27 cellular contexts compared by ENCODE assay signal in genomic region chr9:71271602-71272001, GRCh38.
"Had no signal": no experiment of that assay in that cellular context is flagged by ENCODE, and none has a peak within 500 bp of the region (broad histone marks: within the 10 kb centered on the region; RNA-seq: fewer than 3 reads in every experiment).

No MANE protein-coding gene starts in this region.

- H3K4me1 ChIP-seq: right lobe of liver, testis, transverse colon had no signal

- H3K4me3 ChIP-seq: right lobe of liver, testis, transverse colon had no signal

- H3K27me3 ChIP-seq: brain microvascular endothelial cell, right lobe of liver, testis, transverse colon had no signal

- ATAC-seq: esophagus mucosa; left cardiac atrium; naive thymus-derived CD8-positive, alpha-beta T cell; stimulated activated naive CD8-positive, alpha-beta T cell treated with anti-CD3 and anti-CD28 coated beads, Interleukin-15, Interleukin-2, amounts not matched to agents 100 U/mL and 50 U/mL, for 24 hours; T-helper 17 cell had no signal

- H3K27ac ChIP-seq: brain microvascular endothelial cell, right lobe of liver, testis, transverse colon had no signal

- H3K9me3 ChIP-seq: right lobe of liver, testis, transverse colon had no signal

- DNase-seq: activated CD4-positive, alpha-beta memory T cell treated with anti-CD3 and anti-CD28 coated beads for 36 hours; activated CD4-positive, alpha-beta T cell treated with anti-CD3 and anti-CD28 coated beads, Interleukin-2, amount 10 ng/mL, durations not matched to agents 24 days and 14 days; activated CD4-positive, CD25-positive, alpha-beta regulatory T cell treated with anti-CD3 and anti-CD28 coated beads, Interleukin-2, amount 50 U/mL, for 72 hours; activated CD8-positive, alpha-beta memory T cell treated with anti-CD3 and anti-CD28 coated beads, Interleukin-2, amount 50 U/mL, for 4 hours; activated gamma-delta T cell; activated naive CD4-positive, alpha-beta T cell treated with anti-CD3 and anti-CD28 coated beads, Interleukin-2, amount 50 U/mL, for 16 hours; activated T-cell treated with anti-CD3 and anti-CD28 coated beads, Interleukin-2, amount 50 U/mL, for 1 hour; amniotic stem cell; brain microvascular endothelial cell; cortex of kidney; endodermal cell; foreskin fibroblast; head of caudate nucleus; hippocampal formation; left cardiac atrium; mammary epithelial cell; midbrain; naive thymus-derived CD8-positive, alpha-beta T cell; posterior cingulate gyrus; right lobe of liver; stimulated activated CD4-positive, alpha-beta T cell treated with anti-CD3 and anti-CD28 coated beads, Interleukin-4, amount 100 ng/mL, for 1 hour; stimulated activated naive CD8-positive, alpha-beta T cell treated with anti-CD3 and anti-CD28 coated beads, Interleukin-15, Interleukin-2, amounts not matched to agents 100 U/mL and 50 U/mL, for 24 hours; T-helper 17 cell; T1000; testis; transverse colon had no signal
